Comparison of ENCODE assay signal across 18 cellular contexts in the genomic region with DNA sequence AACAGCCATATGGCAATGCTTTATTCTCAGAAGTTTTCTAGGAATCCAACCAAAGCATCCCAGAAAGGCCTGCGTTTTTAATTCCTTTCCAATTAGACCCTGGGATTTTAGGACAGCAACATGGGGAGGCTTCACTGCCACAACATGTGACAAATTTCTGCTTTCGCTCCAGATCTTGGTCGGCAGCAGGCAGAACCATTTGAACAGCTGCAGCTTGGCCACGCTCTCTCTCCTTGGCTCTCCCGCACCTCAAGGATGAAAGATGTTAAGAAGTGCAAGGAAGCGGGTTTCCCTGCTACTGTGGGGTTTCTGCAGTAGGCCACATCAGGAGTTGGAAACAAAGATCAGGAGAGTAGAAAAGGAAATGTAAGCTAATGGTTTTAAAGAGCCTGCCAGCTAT.
DNase-seq lines count a peak whose midpoint lies in the region; ATAC-seq and TF ChIP-seq lines count a peak whose summit lies in the region.
"Had no signal": no experiment of that assay in that cellular context is flagged by ENCODE, and none has a peak within 500 bp of the region (broad histone marks: within the 10 kb centered on the region; RNA-seq: fewer than 3 reads in every experiment).

No MANE protein-coding gene starts in this region.

- no peak for ATAC-seq in Right ventricle myocardium inferior
- peak; percentile 56 for ATAC-seq in sciatic nerve
- no peak for ATAC-seq in GM19463 (IDR thresholded peaks at IDR 0.05; ENCODE audit: unreplicated experiment)
- no peak for ATAC-seq in CD8-positive, alpha-beta T cell

- H3K4me1 Mint-ChIP-seq in CD8-positive, alpha-beta T cell (ENCODE audit: low read depth): no peaks in the 10 kb centered on the region
- H3K4me1 Mint-ChIP-seq: B cell; CD4-positive, alpha-beta memory T cell had no signal

- no peak for TF ChIP-seq CTCF in right atrium auricular region (IDR thresholded peaks at IDR 0.05)
- TF ChIP-seq CTCF in CD8-positive, alpha-beta T cell (IDR thresholded peaks at IDR 0.05): no peak

- H3K9me3 ChIP-seq in right atrium auricular region: no peaks in the 10 kb centered on the region
- H3K9me3 ChIP-seq in CD8-positive, alpha-beta T cell (ENCODE audit: low read length): no peaks in the 10 kb centered on the region
- H3K9me3 ChIP-seq: HAP-1 had no signal

- H3K4me1 ChIP-seq in right atrium auricular region: peaks cover 0 to 14% of the 10 kb centered on the region in 2 donors
- no peaks in the 10 kb centered on the region for H3K4me1 ChIP-seq in CD8-positive, alpha-beta T cell (ENCODE audit: insufficient read depth, low read length)
- H3K4me1 ChIP-seq: HAP-1 had no signal

- H3K27me3 Mint-ChIP-seq in CD8-positive, alpha-beta T cell (ENCODE audit: low read depth): peaks cover 8% of the 10 kb centered on the region

- no peaks in the 10 kb centered on the region for H3K36me3 ChIP-seq in right atrium auricular region
- H3K36me3 ChIP-seq in CD8-positive, alpha-beta T cell (ENCODE audit: insufficient read depth, low read length): no peaks in the 10 kb centered on the region
- H3K36me3 ChIP-seq: HAP-1 had no signal

- no peaks in the 10 kb centered on the region for H3K9me3 Mint-ChIP-seq in CD8-positive, alpha-beta T cell
- H3K9me3 Mint-ChIP-seq: CD4-positive, alpha-beta memory T cell had no signal

- intact Hi-C loops in Right ventricle myocardium inferior (cut with DNase I): no loop called here
- intact Hi-C loops in sciatic nerve (cut with DNase I): no loop called here
- intact Hi-C loops in CD8-positive, alpha-beta T cell (cut with DNase I, micrococcal nuclease): no loop called here

- H3K27me3 ChIP-seq in right atrium auricular region: no peaks in the 10 kb centered on the region
- H3K27me3 ChIP-seq in CD8-positive, alpha-beta T cell (ENCODE audit: insufficient read depth, low read length): no peaks in the 10 kb centered on the region

- H3K27ac Mint-ChIP-seq in CD8-positive, alpha-beta T cell: no peak overlapping the region
- H3K27ac Mint-ChIP-seq: B cell; CD4-positive, alpha-beta memory T cell had no signal

- CTCF ChIA-PET in CD8-positive, alpha-beta T cell (lab: Charles Lee): no interaction called here

- H3K27ac ChIP-seq in right atrium auricular region: no peak overlapping the region
- H3K27ac ChIP-seq in CD8-positive, alpha-beta T cell (ENCODE audit: low read depth, low read length): no peak overlapping the region

- no peaks in the 10 kb centered on the region for H3K36me3 Mint-ChIP-seq in CD8-positive, alpha-beta T cell
- H3K36me3 Mint-ChIP-seq: CD4-positive, alpha-beta memory T cell had no signal

- POLR2A ChIA-PET in CD8-positive, alpha-beta T cell (lab: Charles Lee): no interaction called here

- no peak overlapping the region for H3K4me3 ChIP-seq in right atrium auricular region
- no peak overlapping the region for H3K4me3 ChIP-seq in CD8-positive, alpha-beta T cell (ENCODE audit: low read depth, low read length)
- H3K4me3 ChIP-seq: HAP-1 had no signal

- DNase-seq in right atrium auricular region (ENCODE audit: low spot score): peak; percentile 38
- DNase-seq in Right ventricle myocardium inferior (ENCODE audit: missing footprints): no peak
- peak; percentile 13 for DNase-seq in mucosa of gallbladder (ENCODE audit: low spot score)
- no peak for DNase-seq in sciatic nerve (ENCODE audit: low spot score)
- DNase-seq in CD8-positive, alpha-beta T cell: no peak
- no peak for DNase-seq in MV-4-11 (lab: John Stamatoyannopoulos, UW)
- DNase-seq: 8988T; C1 segment of cervical spinal cord; CD4-positive, alpha-beta memory T cell; COR-L47; DMS153; DMS79 treated with DMSO at 0.1 percent for 48 hours; EL; GOT3; IMR-90 had no signal

- H3K4me3 Mint-ChIP-seq in CD8-positive, alpha-beta T cell: no peak overlapping the region
- H3K4me3 Mint-ChIP-seq: B cell; CD4-positive, alpha-beta memory T cell had no signal

Comparison
In these comparisons a context has a peak if more than half of its experiments do, and no peak if none do; other contexts are left out.
1. DNase-seq: peak in right atrium auricular region (single experiment) and mucosa of gallbladder (single experiment); none in Right ventricle myocardium inferior (single experiment), sciatic nerve (single experiment), CD8-positive, alpha-beta T cell (0 of 7) and MV-4-11 (single experiment).